ENCODE assay signal across 10 cellular contexts in the genomic region with DNA sequence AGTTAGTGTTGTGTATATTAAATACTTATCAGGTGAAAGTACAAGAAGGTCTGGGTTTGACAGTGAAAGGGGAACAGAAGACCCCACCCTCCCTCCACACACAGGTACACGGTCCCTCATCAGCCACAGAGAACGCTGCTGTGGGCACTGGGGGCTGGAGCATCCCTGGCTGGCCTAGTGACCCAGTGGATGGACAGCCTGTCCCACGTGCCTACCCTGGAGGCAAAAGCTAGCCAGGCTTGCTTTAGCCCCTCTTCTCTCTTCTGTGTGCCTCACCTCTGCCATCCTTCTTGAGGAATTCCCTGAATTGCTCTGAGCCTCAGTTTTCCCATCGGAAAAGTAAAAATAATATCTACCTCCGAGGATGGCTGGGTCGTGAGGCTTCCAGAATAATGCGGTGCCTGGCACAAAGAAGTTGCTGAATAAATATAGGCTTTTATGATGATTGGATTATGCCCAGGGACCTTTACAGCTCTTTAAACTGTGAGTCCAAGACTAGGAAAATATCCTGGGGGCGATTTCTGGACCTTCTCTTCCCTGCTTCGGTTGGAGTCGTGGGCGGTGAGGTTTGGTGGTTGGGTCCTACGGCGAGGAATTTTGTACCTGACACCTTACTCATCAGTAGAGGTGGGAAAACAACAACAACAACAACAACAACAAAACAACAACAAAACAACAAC. TPM values are rescaled to one million over a fixed set of nuclear protein-coding genes. Genes with fewer than 3 reads are reported as not detected.
DNase-seq lines count a peak whose midpoint lies in the region; ATAC-seq and TF ChIP-seq lines count a peak whose summit lies in the region.
"Had no signal": no experiment of that assay in that cellular context is flagged by ENCODE, and none has a peak within 500 bp of the region (broad histone marks: within the 10 kb centered on the region; RNA-seq: fewer than 3 reads in every experiment).

No MANE protein-coding gene starts in this region.

- H3K9me3 ChIP-seq in HUES48 (ENCODE audit: control insufficient read depth, insufficient read depth, low read length) = no peaks in the 10 kb centered on the region
- H3K9me3 ChIP-seq in mucosa of descending colon = no peaks in the 10 kb centered on the region
- H3K9me3 ChIP-seq: neutrophil had no signal

- H3K27ac ChIP-seq in ACC112 (ENCODE audit: low read depth, low read length) = no peak overlapping the region
- no peak overlapping the region for H3K27ac ChIP-seq in HUES48 (ENCODE audit: low read depth, low read length)
- H3K27ac ChIP-seq: neutrophil had no signal

- H3K36me3 ChIP-seq in ACC112 (ENCODE audit: insufficient read depth, low read length) (no peaks in the 10 kb centered on the region), HUES48 (ENCODE audit: control insufficient read depth, insufficient read depth, low read length) (no peaks in the 10 kb centered on the region), mucosa of descending colon (ENCODE audit: low read depth) (no peaks in the 10 kb centered on the region)
- H3K36me3 ChIP-seq: neutrophil had no signal

- H3K4me1 ChIP-seq in ACC112 (ENCODE audit: control insufficient read depth, insufficient read depth, low read length, unreplicated experiment) (peaks cover 11% of the 10 kb centered on the region), HUES48 (ENCODE audit: control insufficient read depth, insufficient read depth, low read length) (peaks cover 9% of the 10 kb centered on the region; the same call in 1 of the 2 replicates), mucosa of descending colon (ENCODE audit: low read depth) (peaks cover 11% of the 10 kb centered on the region)

- in situ Hi-C loops in T47D (cut with HindIII; ENCODE audit: low pct_unique_long_range_greater_than_20kb, low sequenced_read_pairs) = no loop called here

- H3K79me2 ChIP-seq in ACC112 (ENCODE audit: control insufficient read depth, insufficient read depth, low read length, unreplicated experiment) = no peaks in the 10 kb centered on the region

- DNase-seq in T47D (ENCODE audit: low read depth in 1 of 2, low spot score in 1 of 2) (peak; percentile 17 to 47), mucosa of descending colon (peak in 1 of 3 donors; percentile 24), NCI-H2029 (lab: John Stamatoyannopoulos, UW) (no peak)
- DNase-seq: stimulated activated naive CD4-positive, alpha-beta T cell treated with Interleukin-2 at 50 U/mL for 16 hours had no signal

- H3K9ac ChIP-seq in HUES48 (ENCODE audit: low read depth, low read length) = peak overlapping the region; percentile 62; the same call in 1 of the 2 replicates

- ATAC-seq in mucosa of descending colon (peak; percentile 12), HG02642 (IDR thresholded peaks at IDR 0.05; ENCODE audit: poor library complexity, unreplicated experiment) (no peak), HG02678 (IDR thresholded peaks at IDR 0.05; ENCODE audit: unreplicated experiment) (no peak), GM18519 (IDR thresholded peaks at IDR 0.05; ENCODE audit: low FRiP score, unreplicated experiment) (no peak)

- intact Hi-C loops in mucosa of descending colon (cut with DNase I, micrococcal nuclease) = no loop called here

- no peak overlapping the region for H2AFZ ChIP-seq in ACC112 (ENCODE audit: low read length, unreplicated experiment)

- no peak for TF ChIP-seq CTCF in mucosa of descending colon (IDR thresholded peaks at IDR 0.05)

- H3K4me3 ChIP-seq in ACC112 (ENCODE audit: low read depth, low read length) = peak overlapping the region; percentile 89
- peak overlapping the region; percentile 83 for H3K4me3 ChIP-seq in HUES48 (ENCODE audit: low read depth, low read length)
- H3K4me3 ChIP-seq in mucosa of descending colon = no peak overlapping the region

- H3K27me3 ChIP-seq in ACC112 (ENCODE audit: insufficient read depth, low read length) = 0 out of 2 replicates have a peak, but pooled peaks cover 4% of the 10 kb centered on the region
- no peaks in the 10 kb centered on the region for H3K27me3 ChIP-seq in HUES48 (ENCODE audit: control insufficient read depth, insufficient read depth, low read length)

RNA-seq across cellular contexts. Expression of a gene that starts 0.9 kb away (rescaled TPM):
- total RNA-seq in mucosa of descending colon = 10 to 100 TPM in 2 of 3 donors, 1 to 10 TPM in 1; 5.3 to 24.0 (median 18.8) TPM

RNA-seq across cellular contexts. Expression of a gene that starts 43.2 kb away (rescaled TPM):
- 10 to 100 TPM; 13.8 to 43.1 (median 28.2) TPM for total RNA-seq in mucosa of descending colon
